Comparison of ENCODE assay signal across 14 cellular contexts in the genomic region with DNA sequence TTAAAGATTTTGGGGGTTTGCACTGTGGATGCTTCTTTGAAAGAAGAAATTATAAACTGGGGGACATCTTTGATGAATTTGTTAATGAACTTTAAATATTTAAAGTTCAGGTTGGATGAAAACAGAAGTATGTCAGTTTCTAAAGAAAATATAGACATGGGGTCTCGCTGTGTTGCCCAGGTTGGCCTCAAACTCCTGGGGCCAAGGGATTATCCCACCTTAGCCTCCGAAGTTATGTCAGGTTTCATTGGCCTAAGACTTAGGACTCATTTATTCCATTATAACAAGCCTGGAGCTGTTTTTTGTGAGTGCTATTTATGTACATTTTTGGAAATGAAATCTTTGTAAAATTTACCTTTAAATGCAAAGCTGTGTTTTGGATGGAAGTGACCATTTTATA. TPM values are rescaled to one million over a fixed set of nuclear protein-coding genes. Genes with fewer than 3 reads are reported as not detected.
A peak's percentile ranks its signal among the peaks of the same experiment; 100 is the strongest.
DNase-seq lines count a peak whose midpoint lies in the region; ATAC-seq, FAIRE-seq and TF ChIP-seq lines count a peak whose summit lies in the region.
"Had no signal": no experiment of that assay in that cellular context is flagged by ENCODE, and none has a peak within 500 bp of the region (broad histone marks: within the 10 kb centered on the region; RNA-seq: fewer than 3 reads in every experiment).

No MANE protein-coding gene starts in this region.

- peak overlapping the region; percentile 74 for H3K27ac Mint-ChIP-seq in activated CD4-positive, alpha-beta T cell treated with anti-CD3 and anti-CD28 coated beads for 36 hours
- peak overlapping the region in 2 of 3 experiments; percentile 30 to 41 for H3K27ac Mint-ChIP-seq in nephron

- CTCF ChIA-PET in activated CD4-positive, alpha-beta T cell treated with anti-CD3 and anti-CD28 coated beads for 36 hours (lab: Charles Lee) = interaction anchor here (0.7 to 4.4 kb wide), 8 partner anchors 9 to 153 kb away, joined by 3 to 35 read pairs (median 3); no protein-coding TSS in a partner anchor
- CTCF ChIA-PET in K562 (lab: Yijun Ruan, JAX; ENCODE audit: low intra/inter-chr PET ratio) = no interaction called here

- peaks cover 51% of the 10 kb centered on the region for H3K4me1 ChIP-seq in GM23248 (ENCODE audit: insufficient read depth)
- peaks cover 15 to 17% of the 10 kb centered on the region in 2 experiments; a peak in 4 of 5 replicates for H3K4me1 ChIP-seq in K562 (replicated peaks in 1 of 2; ENCODE audit: control insufficient read depth in 2 of 2, insufficient read depth in 2 of 2, low read length in 2 of 2)

- peaks cover 66% of the 10 kb centered on the region for H3K79me2 ChIP-seq in GM23248 (ENCODE audit: insufficient read depth)
- H3K79me2 ChIP-seq in K562 (ENCODE audit: control insufficient read depth, insufficient read depth, low read length) = peaks cover 73% of the 10 kb centered on the region

- H3K9me3 ChIP-seq in GM23248 (ENCODE audit: low read depth) = no peaks in the 10 kb centered on the region
- no peaks in the 10 kb centered on the region for H3K9me3 ChIP-seq in K562 (replicated peaks; ENCODE audit: control insufficient read depth, insufficient read depth, low read depth, low read length)
- H3K9me3 ChIP-seq: mucosa of descending colon, thyroid gland had no signal

- no peak overlapping the region for H2AFZ ChIP-seq in GM23248
- no peak overlapping the region for H2AFZ ChIP-seq in K562 (ENCODE audit: low read depth, low read length)

- H3K4me2 ChIP-seq in GM23248 (ENCODE audit: unreplicated experiment) = peak overlapping the region; percentile 93
- peak overlapping the region; percentile 30; the same call in 1 of the 2 replicates for H3K4me2 ChIP-seq in K562 (ENCODE audit: insufficient read depth, low read length)

- no peaks in the 10 kb centered on the region for H3K27me3 Mint-ChIP-seq in activated CD4-positive, alpha-beta T cell treated with anti-CD3 and anti-CD28 coated beads for 36 hours
- H3K27me3 Mint-ChIP-seq in nephron (ENCODE audit: low read depth) = no peaks in the 10 kb centered on the region

- TF ChIP-seq CTCF in K562 (IDR thresholded peaks at IDR 0.05 in 2 of 3, conservative IDR thresholded peaks at IDR 0.05 in 1 of 3; ENCODE audit: insufficient read depth in 2 of 3, low read depth in 1 of 3, low read length in 3 of 3) = no peak
- no peak for TF ChIP-seq CTCF in nephron (IDR thresholded peaks at IDR 0.05; ENCODE audit: unreplicated experiment in 3 of 3)

- H3K9me1 ChIP-seq in K562 (ENCODE audit: control insufficient read depth, insufficient read depth, low read length) = no peaks in the 10 kb centered on the region

- H3F3A ChIP-seq in GM23248 (ENCODE audit: insufficient read depth) = peaks cover 29% of the 10 kb centered on the region

- ATAC-seq in activated CD4-positive, alpha-beta T cell treated with anti-CD3 and anti-CD28 coated beads for 36 hours = no peak
- ATAC-seq in K562 (no peak), HG02759 (IDR thresholded peaks at IDR 0.05; ENCODE audit: unreplicated experiment) (no peak)
- ATAC-seq: mucosa of descending colon had no signal

- H3K36me3 ChIP-seq in GM23248 (ENCODE audit: low read depth) = no peaks in the 10 kb centered on the region
- peaks cover 6% of the 10 kb centered on the region; the same call in 1 of the 3 replicates for H3K36me3 ChIP-seq in K562 (ENCODE audit: control insufficient read depth, insufficient read depth, low read length)
- H3K36me3 ChIP-seq: thyroid gland had no signal

- no TSS peak for BruUV-seq in K562 (replicated peaks; lab: Mats Ljungman, UMichigan)

- peak overlapping the region; percentile 85 for H3K4me3 Mint-ChIP-seq in activated CD4-positive, alpha-beta T cell treated with anti-CD3 and anti-CD28 coated beads for 36 hours
- H3K4me3 Mint-ChIP-seq in nephron = peak overlapping the region; percentile 58 to 96 (median 91)

- POLR2A ChIA-PET in activated CD4-positive, alpha-beta T cell treated with anti-CD3 and anti-CD28 coated beads for 36 hours (lab: Charles Lee) = interaction anchor here (0.9 kb wide), 1 partner anchor 27 kb away, joined by 3 read pairs; no protein-coding TSS in a partner anchor
- POLR2A ChIA-PET in K562 (lab: Yijun Ruan, JAX) = interaction anchor here (0.9 to 1.3 kb wide), 2 partner anchors 11 to 14 kb away, joined by 3 to 7 read pairs; no protein-coding TSS in a partner anchor

- WGBS in GM23248 (ENCODE audit: low coverage in 1 of 2, low lambda C conversion rate in 2 of 2, missing lambda C conversion rate in 2 of 2), 2 experiments = 98 to 100% methylated on average over 2 of the region's 2 CpGs
- WGBS in K562 (ENCODE audit: insufficient coverage, low coverage, missing lambda C conversion rate) = 60% methylated on average over 2 of the region's 2 CpGs

- FAIRE-seq in K562 (lab: Jason Lieb, UNC) (no peak), H54 (lab: Jason Lieb, UNC) (no peak)

- H3K9me2 ChIP-seq in GM23248 (ENCODE audit: insufficient read depth) = no peaks in the 10 kb centered on the region

- H3K4me1 Mint-ChIP-seq in activated CD4-positive, alpha-beta T cell treated with anti-CD3 and anti-CD28 coated beads for 36 hours = peaks cover 44% of the 10 kb centered on the region
- peaks cover 25% of the 10 kb centered on the region for H3K4me1 Mint-ChIP-seq in nephron

- no peak for DNase-seq in activated CD4-positive, alpha-beta T cell treated with anti-CD3 and anti-CD28 coated beads for 36 hours
- no peak for DNase-seq in activated CD4-positive, alpha-beta T cell treated with anti-CD3 and anti-CD28 coated beads for 1 hour
- no peak for DNase-seq in GM23248
- DNase-seq in K562 (ENCODE audit: extremely low read depth in 1 of 4, low spot score in 3 of 4) = no peak
- no peak for DNase-seq in H54 (ENCODE audit: insufficient read length, low spot score)
- DNase-seq in stimulated activated naive CD4-positive, alpha-beta T cell (lab: John Stamatoyannopoulos, UW) = no peak
- DNase-seq: DMS53; mucosa of descending colon; NCI-H1930; NK-92 treated with Interleukin-12 subunit alpha and Interleukin-12 subunit beta, amount 100 ng/mL, for 24 hours; SW 1271; thyroid gland had no signal

- no peak for TF ChIP-seq POLR2A in K562 (conservative IDR thresholded peaks at IDR 0.05)
- no peak for TF ChIP-seq POLR2A in H54 (IDR thresholded peaks at IDR 0.05; ENCODE audit: low read depth, low read length)

- peak overlapping the region; percentile 91 for H3K9ac ChIP-seq in GM23248
- H3K9ac ChIP-seq in K562 (ENCODE audit: insufficient read depth in 1 of 2, low read depth in 2 of 2, low read length in 2 of 2) = peak overlapping the region in 1 of 2 experiments; percentile 40; a peak in 1 of 4 replicates

- no peak for TF ChIP-seq EP300 in K562 (IDR thresholded peaks at IDR 0.05; ENCODE audit: low read length)

- H3K4me3 ChIP-seq in GM23248 (peak overlapping the region; percentile 90), K562 (no peak overlapping the region; the same call in 1 of the 2 replicates)
- H3K4me3 ChIP-seq: mucosa of descending colon, thyroid gland had no signal

- H3K36me3 Mint-ChIP-seq in activated CD4-positive, alpha-beta T cell treated with anti-CD3 and anti-CD28 coated beads for 36 hours (ENCODE audit: low read depth) = peaks cover 10% of the 10 kb centered on the region
- no peaks in the 10 kb centered on the region for H3K36me3 Mint-ChIP-seq in nephron (ENCODE audit: low read depth)

- intact Hi-C loops in activated CD4-positive, alpha-beta T cell treated with anti-CD3 and anti-CD28 coated beads for 36 hours (cut with DNase I, micrococcal nuclease) = no loop called here
- intact Hi-C loops in K562 (cut with micrococcal nuclease) = no loop called here

- H4K20me1 ChIP-seq in GM23248 (ENCODE audit: insufficient read depth) = no peaks in the 10 kb centered on the region
- 0 out of 2 replicates have a peak, but pooled peaks cover 3% of the 10 kb centered on the region for H4K20me1 ChIP-seq in K562 (replicated peaks; ENCODE audit: control insufficient read depth, insufficient read depth, low read length)

- H3K9me3 Mint-ChIP-seq in activated CD4-positive, alpha-beta T cell treated with anti-CD3 and anti-CD28 coated beads for 36 hours (ENCODE audit: low read depth) = no peaks in the 10 kb centered on the region
- H3K9me3 Mint-ChIP-seq in nephron = no peaks in the 10 kb centered on the region

- in situ Hi-C loops in GM23248 (cut with MboI) = no loop called here
- in situ Hi-C loops in K562 (cut with MboI) = no loop called here

- no peak for TF ChIP-seq RAD21 in K562 (CRISPR knock-in tag; conservative IDR thresholded peaks at IDR 0.05 in 1 of 2, IDR thresholded peaks at IDR 0.05 in 1 of 2)

- H3K27ac ChIP-seq in GM23248 = peak overlapping the region; percentile 84; the same call in 1 of the 2 replicates
- no peak overlapping the region for H3K27ac ChIP-seq in K562 (ENCODE audit: extremely low read depth, low read depth, low read length)
- H3K27ac ChIP-seq: thyroid gland had no signal

- H3K27me3 ChIP-seq in GM23248 (replicated peaks; ENCODE audit: insufficient read depth) (no peaks in the 10 kb centered on the region), K562 (ENCODE audit: control insufficient read depth in 2 of 2, insufficient read depth in 2 of 2, low read length in 2 of 2) (no peaks in the 10 kb centered on the region)
- H3K27me3 ChIP-seq: thyroid gland had no signal

TF ChIP-seq in K562, 482 proteins besides CTCF, POLR2A, EP300 and RAD21 (continues in another document):
- no peak for TF ChIP-seq SREBF1 (IDR thresholded peaks at IDR 0.05; ENCODE audit: borderline replicate concordance, low read depth, low read length)

RNA-seq across cellular contexts. Expression of gene NAB1, which starts 2.5 kb away (rescaled TPM):
- 10 to 100 TPM; 41.4 to 43.6 TPM for total RNA-seq in activated CD4-positive, alpha-beta T cell treated with anti-CD3 and anti-CD28 coated beads for 36 hours
- 44.1 and 48.3 TPM in 2 replicates for total RNA-seq in GM23248 (2014; rRNA removed; shearing (Covaris generic))
- 13.0 TPM in 2 replicates for polyA plus RNA-seq in GM23248 (2016; fragmentation: Nextera tagmentation; extraction: Ambion mirVana)
- 18.4 and 32.2 TPM in 2 replicates for total RNA-seq in K562 (2011; cell fraction: chromatin; rRNA removed; ENCODE audit: low replicate concordance)
- 6.8 and 10.3 TPM in 2 replicates for total RNA-seq in K562 (2011; cell fraction: nucleolus; rRNA removed)
- total RNA-seq in K562 (2011; cell fraction: nucleoplasm; rRNA removed) = 14.0 and 16.0 TPM in 2 replicates
- 17.6 and 20.6 TPM in 2 replicates for total RNA-seq in K562 (2014; rRNA removed)
- total RNA-seq in K562 (2014; rRNA removed; fragmentation: Illumina TruSeq; extraction: Trizol) = 20.2 and 22.8 TPM in 2 replicates
- total RNA-seq in K562 (2015; rRNA removed; fragmentation: Illumina TruSeq; extraction: Trizol) = 20.7 and 21.7 TPM in 2 replicates
- total RNA-seq in K562 (2021) = 16.3 and 17.2 TPM in 2 replicates
- 18.3 and 23.0 TPM in 2 replicates for polyA plus RNA-seq in K562 (2011; rRNA removed)
- polyA plus RNA-seq in K562 (2011; cell fraction: cytosol; rRNA removed) = 5.1 and 7.5 TPM in 2 replicates
- polyA plus RNA-seq in K562 (2011; cell fraction: nucleus; rRNA removed) = 30.1 and 30.9 TPM in 2 replicates
- polyA plus RNA-seq in K562 (2012) = 11.6 and 12.8 TPM in 2 replicates
- 14.3 and 15.5 TPM in 2 replicates for polyA plus RNA-seq in K562 (2014; fragmentation: Illumina TruSeq; extraction: Trizol)
- 1 to 10 TPM; 3.1 to 4.0 TPM for polyA plus RNA-seq in K562 (2014; fragmentation: Nextera tagmentation; extraction: Ambion mirVana)
- 10.5 and 11.9 TPM in 2 replicates for polyA plus RNA-seq in K562 (2014; rRNA removed)
- 33.5 and 34.3 TPM in 2 replicates for polyA minus RNA-seq in K562 (2011; rRNA and poly(A)+ RNA removed)
- 10.5 and 13.2 TPM in 2 replicates for polyA minus RNA-seq in K562 (2011; cell fraction: cytosol; rRNA and poly(A)+ RNA removed)
- 18.2 and 28.2 TPM in 2 replicates for polyA minus RNA-seq in K562 (2011; cell fraction: nucleus; rRNA and poly(A)+ RNA removed)
